Comparison of ENCODE assay signal across 17 cellular contexts in the genomic region with DNA sequence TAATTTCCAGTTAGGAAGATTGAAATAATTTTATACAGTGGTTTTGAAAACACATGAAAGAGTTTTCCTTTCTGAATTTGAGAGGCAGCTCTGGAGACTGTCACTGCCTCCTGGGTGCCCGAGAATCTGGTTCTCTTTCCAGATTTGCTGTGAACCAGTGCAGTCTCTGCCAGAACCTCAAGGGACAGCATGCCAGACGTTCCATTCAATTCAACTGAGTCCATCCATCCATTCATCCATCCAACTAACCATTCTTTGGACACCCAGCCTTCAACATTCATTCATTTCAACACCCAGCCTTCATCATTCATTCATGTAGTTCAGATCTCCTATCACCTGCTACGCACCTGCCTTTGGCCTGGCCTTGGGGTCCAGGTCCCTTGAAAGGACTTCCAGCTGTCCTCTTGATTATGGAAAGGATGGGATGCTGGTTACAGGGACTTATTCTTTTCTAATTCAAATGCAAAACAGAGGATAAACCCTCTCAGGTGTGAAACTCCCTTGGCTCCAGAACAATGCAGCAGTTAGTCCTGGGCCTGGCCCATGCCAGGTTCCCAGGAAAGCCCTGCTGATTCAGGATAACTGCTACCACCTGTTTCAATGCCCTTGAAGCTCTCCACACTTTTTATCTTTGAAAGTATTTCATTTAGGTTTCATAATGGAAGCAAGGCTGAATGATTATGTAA.
A peak's percentile ranks its signal among the peaks of the same experiment; 100 is the strongest.
DNase-seq lines count a peak whose midpoint lies in the region; ATAC-seq, FAIRE-seq and TF ChIP-seq lines count a peak whose summit lies in the region.
"Had no signal": no experiment of that assay in that cellular context is flagged by ENCODE, and none has a peak within 500 bp of the region (broad histone marks: within the 10 kb centered on the region; RNA-seq: fewer than 3 reads in every experiment).

No MANE protein-coding gene starts in this region.

- FAIRE-seq in bronchial epithelial cell (lab: Jason Lieb, UNC): peak; percentile 43

- no peak overlapping the region for H3K27ac ChIP-seq in iPS DF 6.9 (ENCODE audit: low read length)
- H3K27ac ChIP-seq: C4-2B, KMS-11 had no signal

- H3K36me3 ChIP-seq in H7 (replicated peaks; ENCODE audit: control insufficient read depth, insufficient read depth, low read length) (no peaks in the 10 kb centered on the region), bronchial epithelial cell (ENCODE audit: control insufficient read depth, insufficient read depth, low read length) (no peaks in the 10 kb centered on the region), iPS DF 6.9 (ENCODE audit: control insufficient read depth, insufficient read depth, low read length) (no peaks in the 10 kb centered on the region)

- H3K27ac Mint-ChIP-seq in activated naive CD4-positive, alpha-beta T cell treated with anti-CD3 and anti-CD28 coated beads, Interleukin-2, amount 50 U/mL, for 72 hours: no peak overlapping the region

- TF ChIP-seq CTCF in bronchial epithelial cell (IDR thresholded peaks at IDR 0.05; ENCODE audit: insufficient read depth, low read length, severe bottlenecking): no peak

- peaks cover 2% of the 10 kb centered on the region; the same call in 1 of the 2 replicates for H3K4me1 ChIP-seq in iPS DF 6.9 (ENCODE audit: control insufficient read depth, insufficient read depth, low read length)

- no peaks in the 10 kb centered on the region for H3K36me3 Mint-ChIP-seq in activated naive CD4-positive, alpha-beta T cell treated with anti-CD3 and anti-CD28 coated beads, Interleukin-2, amount 50 U/mL, for 72 hours

- H3K27me3 ChIP-seq in H7 (ENCODE audit: control insufficient read depth, insufficient read depth, low read length): no peaks in the 10 kb centered on the region
- H3K27me3 ChIP-seq in bronchial epithelial cell (ENCODE audit: control insufficient read depth, insufficient read depth, low read length): no peaks in the 10 kb centered on the region
- no peaks in the 10 kb centered on the region for H3K27me3 ChIP-seq in iPS DF 6.9 (ENCODE audit: control insufficient read depth, insufficient read depth, low read length)

- H3K4me3 ChIP-seq in H7 (ENCODE audit: insufficient read depth, low read depth, low read length) (no peak overlapping the region), bronchial epithelial cell (ENCODE audit: low read depth, low read length) (no peak overlapping the region), iPS DF 6.9 (ENCODE audit: low read length) (no peak overlapping the region)

- ATAC-seq in activated naive CD4-positive, alpha-beta T cell treated with anti-CD3 and anti-CD28 coated beads, Interleukin-2, amount 50 U/mL, for 72 hours: no peak
- ATAC-seq in HG02973 (IDR thresholded peaks at IDR 0.05; ENCODE audit: unreplicated experiment) (no peak), GM21526 (IDR thresholded peaks at IDR 0.05; ENCODE audit: low FRiP score, unreplicated experiment) (no peak)

- peak; percentile 64 for DNase-seq in H7
- DNase-seq in NCI-H146 (lab: John Stamatoyannopoulos, UW): peak; percentile 30
- no peak for DNase-seq in bronchial epithelial cell (ENCODE audit: low read depth)
- peak; percentile 18 for DNase-seq in iPS DF 6.9 (ENCODE audit: low read depth, low spot score)
- no peak for DNase-seq in activated naive CD4-positive, alpha-beta T cell treated with anti-CD3 and anti-CD28 coated beads, Interleukin-2, amount 50 U/mL, for 72 hours (ENCODE audit: low spot score in 2 of 2)
- no peak for DNase-seq in middle frontal gyrus (ENCODE audit: extremely low spot score, low spot score)
- DNase-seq: HCEC 1CT, NCI-H1048, NCI-H1436 treated with DMSO at 0.1 percent for 48 hours, NCI-H524, SHP77, SK-N-SH, T-helper 1 cell had no signal

- no peaks in the 10 kb centered on the region for H3K9me3 Mint-ChIP-seq in activated naive CD4-positive, alpha-beta T cell treated with anti-CD3 and anti-CD28 coated beads, Interleukin-2, amount 50 U/mL, for 72 hours

- WGBS in iPS DF 6.9 (ENCODE audit: insufficient coverage, insufficient read length): no CpG with 5 or more reads among the region's 3 CpGs

- no peaks in the 10 kb centered on the region for H3K9me3 ChIP-seq in iPS DF 6.9 (ENCODE audit: control insufficient read depth, insufficient read depth, low read length)
- H3K9me3 ChIP-seq: SK-N-SH had no signal

Comparison
In these comparisons a context has a peak if more than half of its experiments do, and no peak if none do; other contexts are left out.
1. DNase-seq: peak in H7 (single experiment), NCI-H146 (single experiment) and iPS DF 6.9 (single experiment); none in bronchial epithelial cell (single experiment), activated naive CD4-positive, alpha-beta T cell treated with anti-CD3 and anti-CD28 coated beads, Interleukin-2, amount 50 U/mL, for 72 hours (0 of 2) and middle frontal gyrus (single experiment).